25 cellular contexts compared by ENCODE assay signal in genomic region chr14:98798099-98798498, GRCh38.
DNase-seq lines count a peak whose midpoint lies in the region; ATAC-seq and TF ChIP-seq lines count a peak whose summit lies in the region.
"Had no signal": no experiment of that assay in that cellular context is flagged by ENCODE, and none has a peak within 500 bp of the region (broad histone marks: within the 10 kb centered on the region; RNA-seq: fewer than 3 reads in every experiment).

No MANE protein-coding gene starts in this region.

- no peak for TF ChIP-seq POLR2A in prostate gland (IDR thresholded peaks at IDR 0.05)

- TF ChIP-seq CTCF in LNCaP clone FGC (IDR thresholded peaks at IDR 0.05; ENCODE audit: control insufficient read depth, extremely low read depth, insufficient read depth) (no peak), prostate gland (IDR thresholded peaks at IDR 0.05) (no peak)

- no peak for ATAC-seq in sciatic nerve
- ATAC-seq: activated CD4-positive, CD25-positive, alpha-beta regulatory T cell treated with anti-CD3 and anti-CD28 coated beads, Interleukin-2, amount 50 U/mL, for 24 hours; left cardiac atrium had no signal

- WGBS in prostate gland = 3% methylated on average over 4 of the region's 4 CpGs

- intact Hi-C loops in prostate gland (cut with DNase I) (no loop called here), sciatic nerve (cut with DNase I) (no loop called here)

- peaks cover 4% of the 10 kb centered on the region for H3K27me3 ChIP-seq in prostate gland (replicated peaks; ENCODE audit: insufficient read depth)
- H3K27me3 ChIP-seq: Peyer's patch, upper lobe of left lung had no signal

- H3K4me3 ChIP-seq in LNCaP clone FGC (ENCODE audit: low read depth, low read length) (no peak overlapping the region), prostate gland (no peak overlapping the region)
- H3K4me3 ChIP-seq: dorsolateral prefrontal cortex, Peyer's patch, upper lobe of left lung had no signal

- DNase-seq in LNCaP clone FGC (ENCODE audit: low read depth) = peak; percentile 68
- peak; percentile 7 for DNase-seq in NCI-H1436 treated with DMSO at 0.1 percent for 48 hours (lab: John Stamatoyannopoulos, UW)
- DNase-seq in NCI-H774 (lab: John Stamatoyannopoulos, UW) = peak; percentile 52
- DNase-seq in prostate gland (ENCODE audit: low spot score) = peak; percentile 21
- no peak for DNase-seq in inferior parietal cortex (ENCODE audit: extremely low spot score)
- DNase-seq in HCEC 1CT = no peak
- no peak for DNase-seq in activated effector memory CD4-positive, alpha-beta T cell treated with Interleukin-2 at 50 U/mL for 16 hours
- DNase-seq in sciatic nerve (ENCODE audit: low spot score) = no peak
- DNase-seq: activated CD4-positive, alpha-beta memory T cell treated with anti-CD3 and anti-CD28 coated beads, Interleukin-2, amount 10 ng/mL, durations not matched to agents 7 days and 5 days; activated effector memory CD4-positive, alpha-beta T cell treated with anti-CD3 and anti-CD28 coated beads, Interleukin-2, amount 50 U/mL, for 16 hours; activated naive CD8-positive, alpha-beta T cell treated with anti-CD3 and anti-CD28 coated beads, Interleukin-2, amount 10 ng/mL, durations not matched to agents 7 days and 5 days; DMS 273 treated with DMSO at 0.1 percent for 48 hours; dorsolateral prefrontal cortex; GDM1; glutamatergic neuron; HFFc6; left cardiac atrium; mesenchymal stem cell; NCI-H1048; NCI-H2227 treated with DMSO at 0.1 percent for 48 hours; SIG-M5; SW 1271; upper lobe of left lung had no signal

- H3K27ac ChIP-seq in prostate gland = no peak overlapping the region
- H3K27ac ChIP-seq: dorsolateral prefrontal cortex, Peyer's patch, upper lobe of left lung had no signal

- H3K36me3 ChIP-seq in prostate gland = no peaks in the 10 kb centered on the region
- H3K36me3 ChIP-seq: Peyer's patch, upper lobe of left lung had no signal

- H3K4me1 ChIP-seq in prostate gland (replicated peaks) = no peaks in the 10 kb centered on the region
- H3K4me1 ChIP-seq: upper lobe of left lung had no signal

- no peaks in the 10 kb centered on the region for H3K9me3 ChIP-seq in prostate gland

Comparison
In these comparisons a context has a peak if more than half of its experiments do, and no peak if none do; other contexts are left out.
1. DNase-seq: peak in LNCaP clone FGC (single experiment), NCI-H1436 treated with DMSO at 0.1 percent for 48 hours (single experiment), NCI-H774 (single experiment) and prostate gland (single experiment); none in inferior parietal cortex (single experiment), HCEC 1CT (single experiment), activated effector memory CD4-positive, alpha-beta T cell treated with Interleukin-2 at 50 U/mL for 16 hours (single experiment) and sciatic nerve (single experiment).